ENCODE assay signal across 8 cellular contexts in genomic region chr15:42581272-42581730, GRCh38. TPM values are rescaled to one million over a fixed set of nuclear protein-coding genes. Genes with fewer than 3 reads are reported as not detected.
DNase-seq lines count a peak whose midpoint lies in the region; ATAC-seq, FAIRE-seq and TF ChIP-seq lines count a peak whose summit lies in the region.

No MANE protein-coding gene starts in this region.

- no peak overlapping the region for H2BK5ac ChIP-seq in mesenchymal stem cell (ENCODE audit: low read depth, low read length, poor library complexity, severe bottlenecking)

- H3K4me3 ChIP-seq in A549 (peak overlapping the region; percentile 39), mesenchymal stem cell (ENCODE audit: insufficient read depth in 1 of 2, low read depth in 1 of 2, low read length in 2 of 2) (peak overlapping the region; percentile 63 to 77)
- peak overlapping the region; percentile 65 for H3K4me3 ChIP-seq in effector memory CD4-positive, alpha-beta T cell (ENCODE audit: insufficient read depth, low read depth, low read length, poor library complexity, severe bottlenecking)

- H3K14ac ChIP-seq in mesenchymal stem cell (ENCODE audit: low read length in 2 of 2), result peak overlapping the region in 1 of 2 experiments; percentile 89

- peak overlapping the region; percentile 80 to 93 for H3K4ac ChIP-seq in mesenchymal stem cell (ENCODE audit: low read depth in 1 of 2, low read length in 2 of 2)

- peak overlapping the region; percentile 67 for H3K4me2 ChIP-seq in A549
- peak overlapping the region; percentile 90 for H3K4me2 ChIP-seq in mesenchymal stem cell (ENCODE audit: low read length, poor library complexity, severe bottlenecking)

- H3K4me1 ChIP-seq in A549, result peaks cover 8% of the 10 kb centered on the region; the same call in 1 of the 3 replicates
- H3K4me1 ChIP-seq in effector memory CD4-positive, alpha-beta T cell (ENCODE audit: control insufficient read depth, insufficient read depth, low read length, poor library complexity, severe bottlenecking), result peaks cover 15% of the 10 kb centered on the region
- H3K4me1 ChIP-seq in mesenchymal stem cell (ENCODE audit: control insufficient read depth, insufficient read depth, low read depth, low read length), result peaks cover 6% of the 10 kb centered on the region

- H3K27ac ChIP-seq in A549 (peak overlapping the region; percentile 38 to 81; a peak in 5 of 6 replicates), mesenchymal stem cell (ENCODE audit: low read length, poor library complexity, severe bottlenecking) (no peak overlapping the region)
- peak overlapping the region; percentile 54 for H3K27ac ChIP-seq in effector memory CD4-positive, alpha-beta T cell (ENCODE audit: insufficient read depth, low read length, poor library complexity, severe bottlenecking)

- no peaks in the 10 kb centered on the region for H3K27me3 ChIP-seq in effector memory CD4-positive, alpha-beta T cell (replicated peaks; ENCODE audit: control insufficient read depth, insufficient read depth, low read length, poor library complexity, severe bottlenecking)
- H3K27me3 ChIP-seq in mesenchymal stem cell (ENCODE audit: control insufficient read depth in 1 of 2, insufficient read depth in 1 of 2, low read length in 2 of 2), result no peaks in the 10 kb centered on the region

- ATAC-seq in A549 (peak; percentile 99), GM18867 (IDR thresholded peaks at IDR 0.05; ENCODE audit: unreplicated experiment) (peak; percentile 73), HG03175 (IDR thresholded peaks at IDR 0.05; ENCODE audit: unreplicated experiment) (peak; percentile 77)

- CTCF ChIA-PET in A549 (lab: Yijun Ruan, JAX), result interaction anchor here (0.7 to 1.3 kb wide), 3 partner anchors 16 to 77 kb away, joined by 3 to 4 read pairs (median 3); no protein-coding TSS in a partner anchor

- H2AK5ac ChIP-seq in mesenchymal stem cell (ENCODE audit: low read length, severe bottlenecking), result no peak overlapping the region

- peak overlapping the region; percentile 73 for H4K91ac ChIP-seq in mesenchymal stem cell (ENCODE audit: low read length)

- TF ChIP-seq POLR2A in A549 (IDR thresholded peaks at IDR 0.05; ENCODE audit: low read length), result no peak

- POLR2A ChIA-PET in A549 (lab: Yijun Ruan, JAX), result interaction anchor here (1.4 kb wide), 1 partner anchor 33 kb away, joined by 3 read pairs; the partner anchor contains the start of genes HAUS2 and LRRC57

- peak overlapping the region; percentile 73 for H2AFZ ChIP-seq in mesenchymal stem cell (ENCODE audit: low read depth, low read length)

- peak overlapping the region; percentile 57 for H2BK120ac ChIP-seq in mesenchymal stem cell (ENCODE audit: low read depth, low read length)

- DNase-seq in A549 (ENCODE audit: low read depth in 1 of 2, low spot score in 1 of 2), result peak; percentile 34 to 57
- DNase-seq in NCI-H748 treated with DMSO at 0.1 percent for 48 hours (lab: John Stamatoyannopoulos, UW), result peak; percentile 67
- DNase-seq in activated CD8-positive, alpha-beta memory T cell treated with anti-CD3 and anti-CD28 coated beads for 4 hours (ENCODE audit: low read depth in 2 of 2), result peak; percentile 54 to 58
- peak; percentile 54 to 62 (median 59) for DNase-seq in effector memory CD4-positive, alpha-beta T cell
- peak; percentile 85 for DNase-seq in mesenchymal stem cell
- DNase-seq in stimulated activated CD4-positive, alpha-beta T cell treated with anti-CD3 and anti-CD28 coated beads, TNF-alpha, amount 100 ng/mL, for 48 hours (ENCODE audit: low read depth in 3 of 3), result peak; percentile 47 to 66 (median 54)

- H3K9me3 ChIP-seq in A549 (no peaks in the 10 kb centered on the region), mesenchymal stem cell (ENCODE audit: control insufficient read depth, low read length) (no peaks in the 10 kb centered on the region)
- no peaks in the 10 kb centered on the region for H3K9me3 ChIP-seq in effector memory CD4-positive, alpha-beta T cell (ENCODE audit: control insufficient read depth, low read length)

- no peak for TF ChIP-seq RAD21 in A549 (conservative IDR thresholded peaks at IDR 0.05 in 1 of 2, IDR thresholded peaks at IDR 0.05 in 1 of 2)

- no peak for TF ChIP-seq EP300 in A549 (IDR thresholded peaks at IDR 0.05)

- H3K18ac ChIP-seq in mesenchymal stem cell (ENCODE audit: low read depth in 1 of 2, low read length in 2 of 2), result peak overlapping the region; percentile 72 to 86

- no peak overlapping the region for H2BK15ac ChIP-seq in mesenchymal stem cell (ENCODE audit: low read depth, poor library complexity, severe bottlenecking)

- peaks cover 12% of the 10 kb centered on the region for H3K79me1 ChIP-seq in mesenchymal stem cell (replicated peaks; ENCODE audit: low read length, poor library complexity, severe bottlenecking)

- no peak for FAIRE-seq in A549 (lab: Jason Lieb, UNC)

- TF ChIP-seq CTCF in A549 (IDR thresholded peaks at IDR 0.05), result no peak

- H4K8ac ChIP-seq in mesenchymal stem cell (ENCODE audit: low read length), result peak overlapping the region; percentile 87

- WGBS in A549 (ENCODE audit: missing lambda C conversion rate), result 3% methylated on average over 18 of the region's 37 CpGs
- WGBS in mesenchymal stem cell, result 3% methylated on average over 29 of the region's 37 CpGs

- H3K9ac ChIP-seq in mesenchymal stem cell (ENCODE audit: low read length), result peak overlapping the region; percentile 83

- H2BK12ac ChIP-seq in mesenchymal stem cell (ENCODE audit: low read length in 2 of 2), result peak overlapping the region in 1 of 2 experiments; percentile 66

- no peaks in the 10 kb centered on the region for H3K36me3 ChIP-seq in effector memory CD4-positive, alpha-beta T cell (ENCODE audit: control insufficient read depth, insufficient read depth, low read length)
- H3K36me3 ChIP-seq in mesenchymal stem cell (ENCODE audit: control insufficient read depth in 1 of 2, insufficient read depth in 2 of 2, low read depth in 1 of 2, low read length in 2 of 2), result peaks cover 3 to 7% of the 10 kb centered on the region in 2 experiments

- no peak overlapping the region for H3K23ac ChIP-seq in mesenchymal stem cell (ENCODE audit: low read length in 2 of 2)

TF ChIP-seq in A549, 52 proteins besides CTCF, POLR2A, EP300 and RAD21:
- no peak for TF ChIP-seq ZFP36 (IDR thresholded peaks at IDR 0.05; ENCODE audit: borderline replicate concordance, partially characterized antibody)
- no peak for TF ChIP-seq ELK1 (IDR thresholded peaks at IDR 0.05; ENCODE audit: low read depth, low read length)
- no peak for TF ChIP-seq FOSB (CRISPR knock-in tag; IDR thresholded peaks at IDR 0.05)
- no peak for TF ChIP-seq NPAS2 (CRISPR knock-in tag; IDR thresholded peaks at IDR 0.05; ENCODE audit: borderline replicate concordance)
- peak; percentile 51; the same call in 1 of the 2 replicates for TF ChIP-seq MAX (IDR thresholded peaks at IDR 0.05)
- TF ChIP-seq RARB (CRISPR knock-in tag; IDR thresholded peaks at IDR 0.05), result no peak

RNA-seq across cellular contexts. Expression of gene STARD9, which starts 5.9 kb away (rescaled TPM):
- polyA plus RNA-seq in A549 (2011; rRNA removed) (1.2 and 2.0 TPM in 2 replicates), A549 (2017; fragmentation: RNase III; extraction: RNeasy Plus Mini Kit Qiagen cat#74134 plus additional on column Dnase treatment) (1.2 to 1.5 TPM (median 1.3 TPM) in 3 replicates)
- 0.63 and 0.79 TPM in 2 replicates for polyA plus RNA-seq in A549 (2012; cell fraction: cytosol; rRNA removed)
- 3.5 and 5.8 TPM in 2 replicates for polyA plus RNA-seq in A549 (2012; cell fraction: nucleus; rRNA removed)
- polyA minus RNA-seq in A549 (2011; rRNA and poly(A)+ RNA removed), result 3.3 TPM in 2 replicates
- 1.8 TPM for polyA plus RNA-seq in mesenchymal stem cell (2013, experiment 1 of 2)
- 1.6 TPM for polyA plus RNA-seq in mesenchymal stem cell (2013, experiment 2 of 2)

RNA-seq across cellular contexts. Expression of gene HAUS2, which starts 32.7 kb away (rescaled TPM):
- polyA plus RNA-seq in A549 (2011; rRNA removed) (29.7 and 31.0 TPM in 2 replicates), A549 (2017; fragmentation: RNase III; extraction: RNeasy Plus Mini Kit Qiagen cat#74134 plus additional on column Dnase treatment) (13.3 to 16.3 TPM (median 15.7 TPM) in 3 replicates)
- polyA plus RNA-seq in A549 (2012; cell fraction: cytosol; rRNA removed), result 10.3 and 10.4 TPM in 2 replicates
- 3.7 and 6.2 TPM in 2 replicates for polyA plus RNA-seq in A549 (2012; cell fraction: nucleus; rRNA removed)
- 6.7 and 7.1 TPM in 2 replicates for polyA minus RNA-seq in A549 (2011; rRNA and poly(A)+ RNA removed)
- 14.6 TPM for polyA plus RNA-seq in mesenchymal stem cell (2013, experiment 1 of 2)
- 14.3 TPM for polyA plus RNA-seq in mesenchymal stem cell (2013, experiment 2 of 2)

RNA-seq across cellular contexts. Expression of gene LRRC57, which starts 32.7 kb away (rescaled TPM):
- polyA plus RNA-seq in A549 (2011; rRNA removed) (12.3 and 13.1 TPM in 2 replicates), A549 (2017; fragmentation: RNase III; extraction: RNeasy Plus Mini Kit Qiagen cat#74134 plus additional on column Dnase treatment) (7.4 to 9.7 TPM (median 9.2 TPM) in 3 replicates)
- 5.0 TPM in 2 replicates for polyA plus RNA-seq in A549 (2012; cell fraction: cytosol; rRNA removed)
- 1.6 and 2.4 TPM in 2 replicates for polyA plus RNA-seq in A549 (2012; cell fraction: nucleus; rRNA removed)
- polyA minus RNA-seq in A549 (2011; rRNA and poly(A)+ RNA removed), result 4.0 and 6.0 TPM in 2 replicates
- 10.9 TPM for polyA plus RNA-seq in mesenchymal stem cell (2013, experiment 1 of 2)
- 11.1 TPM for polyA plus RNA-seq in mesenchymal stem cell (2013, experiment 2 of 2)
